In genomic region chr6:166861961-166862286, GRCh38 we compare ENCODE assay signal across 9 cellular contexts.
DNase-seq lines count a peak whose midpoint lies in the region; ATAC-seq, FAIRE-seq and TF ChIP-seq lines count a peak whose summit lies in the region.
"Had no signal": no experiment of that assay in that cellular context is flagged by ENCODE, and none has a peak within 500 bp of the region (broad histone marks: within the 10 kb centered on the region; RNA-seq: fewer than 3 reads in every experiment).

No MANE protein-coding gene starts in this region.

- H3K4me1 ChIP-seq in MM.1S (ENCODE audit: low read length) = no peaks in the 10 kb centered on the region
- H3K4me1 ChIP-seq in endothelial cell of umbilical vein (ENCODE audit: control insufficient read depth, extremely low read depth, insufficient read depth, low read length) = no peaks in the 10 kb centered on the region
- H3K4me1 ChIP-seq in neuronal stem cell (ENCODE audit: control insufficient read depth in 2 of 2, insufficient read depth in 1 of 2, low read depth in 1 of 2, low read length in 2 of 2) = peaks cover 3 to 4% of the 10 kb centered on the region in 2 donors

- no peaks in the 10 kb centered on the region for H3F3A ChIP-seq in MM.1S (ENCODE audit: insufficient read depth, low read length)

- dilution Hi-C loops in endothelial cell of umbilical vein (cut with MboI; ENCODE audit: extremely low pct_ligation_motif_present, low sequenced_read_pairs) = no loop called here

- H3K27ac Mint-ChIP-seq in CD4-positive, alpha-beta T cell = peak overlapping the region; percentile 58

- no peaks in the 10 kb centered on the region for H3K9me3 ChIP-seq in CD4-positive, alpha-beta T cell (ENCODE audit: control insufficient read depth, low read length)
- H3K9me3 ChIP-seq in MM.1S (replicated peaks; ENCODE audit: insufficient read depth, low read length) (no peaks in the 10 kb centered on the region), endothelial cell of umbilical vein (replicated peaks; ENCODE audit: control insufficient read depth, insufficient read depth, low read length) (no peaks in the 10 kb centered on the region), neuronal stem cell (replicated peaks in 1 of 2; ENCODE audit: control insufficient read depth in 2 of 2, insufficient read depth in 1 of 2, low read depth in 1 of 2, low read length in 2 of 2) (peaks cover 0 to 2% of the 10 kb centered on the region in 2 donors)

- no CpG with 5 or more reads among the region's 11 CpGs for WGBS in neuronal stem cell (ENCODE audit: extremely low coverage in 2 of 2, insufficient read length in 2 of 2, insufficient replicate concordance in 1 of 2), 2 donors

- no peak for TF ChIP-seq CTCF in CD4-positive, alpha-beta T cell (IDR thresholded peaks at IDR 0.05)
- TF ChIP-seq CTCF in MM.1S (IDR thresholded peaks at IDR 0.05; ENCODE audit: low read length) = no peak
- TF ChIP-seq CTCF in endothelial cell of umbilical vein (IDR thresholded peaks at IDR 0.05; ENCODE audit: extremely low read depth in 1 of 2, insufficient read depth in 1 of 2, low read depth in 1 of 2, low read length in 2 of 2) = no peak

- H3K14ac ChIP-seq in neuronal stem cell (ENCODE audit: low read length) = no peak overlapping the region

- no peak overlapping the region for H2BK120ac ChIP-seq in neuronal stem cell (ENCODE audit: low read depth, low read length)

- no peaks in the 10 kb centered on the region for H3K36me3 Mint-ChIP-seq in CD4-positive, alpha-beta T cell (ENCODE audit: low read depth)

- H3K18ac ChIP-seq in neuronal stem cell (ENCODE audit: low read length) = peak overlapping the region; percentile 88

- H3K27ac ChIP-seq in CD4-positive, alpha-beta T cell (ENCODE audit: low read depth, low read length) = no peak overlapping the region
- H3K27ac ChIP-seq in MM.1S (ENCODE audit: low read length) (no peak overlapping the region), endothelial cell of umbilical vein (ENCODE audit: insufficient read depth, low read depth, low read length) (no peak overlapping the region), neuronal stem cell (replicated peaks; ENCODE audit: low read length) (peak overlapping the region; percentile 73)

- no peak for ATAC-seq in CD4-positive, alpha-beta T cell (ENCODE audit: poor library complexity)
- ATAC-seq in HG02884 (IDR thresholded peaks at IDR 0.05; ENCODE audit: unreplicated experiment) = no peak
- no peak for ATAC-seq in HG03378 (IDR thresholded peaks at IDR 0.05; ENCODE audit: unreplicated experiment)

- peak overlapping the region; percentile 79 for H2BK5ac ChIP-seq in neuronal stem cell (ENCODE audit: low read length)

- no peak for TF ChIP-seq POLR2A in endothelial cell of umbilical vein (IDR thresholded peaks at IDR 0.05; ENCODE audit: low read depth, low read length)

- intact Hi-C loops in CD4-positive, alpha-beta T cell (cut with DNase I, micrococcal nuclease) = loop anchor here in 1 of 2 experiments (5.0 to 10.0 kb wide), 2 partner anchors 75 to 133 kb away; partner anchors contain the start of gene CEP43
- intact Hi-C loops in endothelial cell of umbilical vein (cut with micrococcal nuclease) = no loop called here

- H3K4me2 ChIP-seq in MM.1S (ENCODE audit: low read depth, low read length) (peak overlapping the region; percentile 55; the same call in 1 of the 2 replicates), endothelial cell of umbilical vein (ENCODE audit: insufficient read depth, low read length) (peak overlapping the region; percentile 32), neuronal stem cell (ENCODE audit: insufficient read depth, low read length, poor library complexity, severe bottlenecking) (peak overlapping the region; percentile 67)

- in situ Hi-C loops in ACHN (cut with HindIII; ENCODE audit: low pct_ligation_motif_present, low pct_unique_long_range_greater_than_20kb, low sequenced_read_pairs) = no loop called here

- no peak overlapping the region for H2BK12ac ChIP-seq in neuronal stem cell (ENCODE audit: low read length)

- no peak for FAIRE-seq in endothelial cell of umbilical vein (lab: Jason Lieb, UNC)

- H3K9me2 ChIP-seq in MM.1S (replicated peaks; ENCODE audit: insufficient read depth, low read length) = no peaks in the 10 kb centered on the region

- H3K27me3 Mint-ChIP-seq in CD4-positive, alpha-beta T cell = no peaks in the 10 kb centered on the region

- no peaks in the 10 kb centered on the region for H3K36me3 ChIP-seq in MM.1S (replicated peaks; ENCODE audit: insufficient read depth, low read length)
- H3K36me3 ChIP-seq in endothelial cell of umbilical vein (ENCODE audit: control insufficient read depth in 2 of 2, extremely low read depth in 1 of 2, insufficient read depth in 2 of 2, low read length in 2 of 2) = no peaks in the 10 kb centered on the region
- peaks cover 0 to 15% of the 10 kb centered on the region in 2 donors for H3K36me3 ChIP-seq in neuronal stem cell (replicated peaks in 1 of 2; ENCODE audit: control insufficient read depth in 2 of 2, insufficient read depth in 2 of 2, low read length in 2 of 2)

- H3K4me3 Mint-ChIP-seq in CD4-positive, alpha-beta T cell = peak overlapping the region; percentile 94

- H2BK15ac ChIP-seq in neuronal stem cell (ENCODE audit: low read length) = peak overlapping the region; percentile 82

- H4K91ac ChIP-seq in neuronal stem cell (ENCODE audit: low read depth, low read length, poor library complexity) = no peak overlapping the region

- H3K79me2 ChIP-seq in MM.1S (ENCODE audit: low read length) (no peaks in the 10 kb centered on the region), endothelial cell of umbilical vein (ENCODE audit: control insufficient read depth, insufficient read depth, low read length) (no peaks in the 10 kb centered on the region)

- no peak overlapping the region for H4K8ac ChIP-seq in neuronal stem cell (ENCODE audit: low read depth, low read length)

- no peaks in the 10 kb centered on the region for H3K27me3 ChIP-seq in CD4-positive, alpha-beta T cell (ENCODE audit: control insufficient read depth, insufficient read depth, low read length)
- H3K27me3 ChIP-seq in MM.1S (replicated peaks; ENCODE audit: insufficient read depth, low read length) = no peaks in the 10 kb centered on the region
- peaks cover 29 to 41% of the 10 kb centered on the region in 2 experiments for H3K27me3 ChIP-seq in endothelial cell of umbilical vein (ENCODE audit: control insufficient read depth in 2 of 2, insufficient read depth in 2 of 2, low read length in 2 of 2)
- H3K27me3 ChIP-seq in neuronal stem cell (ENCODE audit: control insufficient read depth in 3 of 3, insufficient read depth in 3 of 3, low read depth in 1 of 3, low read length in 3 of 3) = no peaks in the 10 kb centered on the region

- no peak overlapping the region for H3K23ac ChIP-seq in neuronal stem cell (ENCODE audit: low read depth, low read length, poor library complexity)

- no peak overlapping the region for H3K9ac ChIP-seq in MM.1S (ENCODE audit: low read length)
- no peak overlapping the region for H3K9ac ChIP-seq in endothelial cell of umbilical vein (replicated peaks; ENCODE audit: extremely low read depth, insufficient read depth, low read length)
- peak overlapping the region; percentile 72 for H3K9ac ChIP-seq in neuronal stem cell (ENCODE audit: low read depth, low read length, poor library complexity)

- H2AFZ ChIP-seq in MM.1S (ENCODE audit: low read length) (no peak overlapping the region), endothelial cell of umbilical vein (ENCODE audit: low read depth, low read length) (peak overlapping the region; percentile 54), neuronal stem cell (ENCODE audit: low read length) (peak overlapping the region; percentile 94)

- H3K79me1 ChIP-seq in neuronal stem cell (ENCODE audit: low read depth, low read length) = no peaks in the 10 kb centered on the region

- no peak overlapping the region for H3K4ac ChIP-seq in neuronal stem cell (ENCODE audit: low read length)

- POLR2A ChIA-PET in CD4-positive, alpha-beta T cell (lab: Charles Lee) = interaction anchor here (1.0 to 1.3 kb wide), 2 partner anchors 95 to 490 kb away, joined by 3 read pairs; partner anchors contain the start of gene RNASET2
- POLR2A ChIA-PET in endothelial cell of umbilical vein (lab: Charles Lee) = no interaction called here

- CTCF ChIA-PET in CD4-positive, alpha-beta T cell (lab: Charles Lee) = interaction anchor here (1.3 kb wide), 1 partner anchor 75 kb away, joined by 3 read pairs; no protein-coding TSS in a partner anchor
- CTCF ChIA-PET in endothelial cell of umbilical vein (lab: Charles Lee) = interaction anchor here (1.9 to 2.1 kb wide), 2 partner anchors 11 to 127 kb away, joined by 7 read pairs; no protein-coding TSS in a partner anchor

- H3K4me1 Mint-ChIP-seq in CD4-positive, alpha-beta T cell (ENCODE audit: low read depth) = peaks cover 17% of the 10 kb centered on the region

- no peak overlapping the region for H2AK5ac ChIP-seq in neuronal stem cell (ENCODE audit: low read depth, low read length)

- no peaks in the 10 kb centered on the region for H3K9me3 Mint-ChIP-seq in CD4-positive, alpha-beta T cell

- H3K9me1 ChIP-seq in endothelial cell of umbilical vein (replicated peaks; ENCODE audit: control insufficient read depth, extremely low read depth, insufficient read depth, low read length) = no peaks in the 10 kb centered on the region

- H3K4me3 ChIP-seq in MM.1S (ENCODE audit: low read length) = peak overlapping the region; percentile 33; the same call in 1 of the 2 replicates
- peak overlapping the region in 1 of 3 experiments; percentile 34 for H3K4me3 ChIP-seq in endothelial cell of umbilical vein (replicated peaks in 1 of 3; ENCODE audit: insufficient read depth in 1 of 3, low read depth in 1 of 3, low read length in 3 of 3)
- H3K4me3 ChIP-seq in neuronal stem cell (ENCODE audit: low read length in 2 of 2) = peak overlapping the region; percentile 54 to 87

- DNase-seq in CD4-positive, alpha-beta T cell = no peak
- DNase-seq in MM.1S (no peak), endothelial cell of umbilical vein (ENCODE audit: low read depth, low spot score) (no peak), neuronal stem cell (ENCODE audit: low spot score) (no peak), NOMO-1 (lab: John Stamatoyannopoulos, UW; ENCODE audit: unreplicated experiment in 2 of 2) (no peak), ACHN (no peak)
- DNase-seq: NCI-H187 treated with DMSO at 0.1 percent for 48 hours had no signal

- H4K20me1 ChIP-seq in MM.1S (ENCODE audit: insufficient read depth, low read length) (no peaks in the 10 kb centered on the region), endothelial cell of umbilical vein (replicated peaks; ENCODE audit: control insufficient read depth, extremely low read depth, insufficient read depth, low read length) (no peaks in the 10 kb centered on the region)

- no TSS peak for BruUV-seq in endothelial cell of umbilical vein (replicated peaks; lab: Mats Ljungman, UMichigan)

TF ChIP-seq in endothelial cell of umbilical vein, 7 proteins besides CTCF, POLR2A, EP300 and RAD21 (continues in another document):
- no peak for TF ChIP-seq FOS (IDR thresholded peaks at IDR 0.05; ENCODE audit: borderline replicate concordance, insufficient read depth, low read length)
- TF ChIP-seq MYC (IDR thresholded peaks at IDR 0.05; ENCODE audit: low read depth, low read length) = no peak
- TF ChIP-seq, protein P1, sequence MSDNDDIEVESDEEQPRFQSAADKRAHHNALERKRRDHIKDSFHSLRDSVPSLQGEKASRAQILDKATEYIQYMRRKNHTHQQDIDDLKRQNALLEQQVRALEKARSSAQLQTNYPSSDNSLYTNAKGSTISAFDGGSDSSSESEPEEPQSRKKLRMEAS (IDR thresholded peaks at IDR 0.05; ENCODE audit: insufficient read depth, insufficient read length) = no peak
